8 cellular contexts compared by ENCODE assay signal in the genomic region with DNA sequence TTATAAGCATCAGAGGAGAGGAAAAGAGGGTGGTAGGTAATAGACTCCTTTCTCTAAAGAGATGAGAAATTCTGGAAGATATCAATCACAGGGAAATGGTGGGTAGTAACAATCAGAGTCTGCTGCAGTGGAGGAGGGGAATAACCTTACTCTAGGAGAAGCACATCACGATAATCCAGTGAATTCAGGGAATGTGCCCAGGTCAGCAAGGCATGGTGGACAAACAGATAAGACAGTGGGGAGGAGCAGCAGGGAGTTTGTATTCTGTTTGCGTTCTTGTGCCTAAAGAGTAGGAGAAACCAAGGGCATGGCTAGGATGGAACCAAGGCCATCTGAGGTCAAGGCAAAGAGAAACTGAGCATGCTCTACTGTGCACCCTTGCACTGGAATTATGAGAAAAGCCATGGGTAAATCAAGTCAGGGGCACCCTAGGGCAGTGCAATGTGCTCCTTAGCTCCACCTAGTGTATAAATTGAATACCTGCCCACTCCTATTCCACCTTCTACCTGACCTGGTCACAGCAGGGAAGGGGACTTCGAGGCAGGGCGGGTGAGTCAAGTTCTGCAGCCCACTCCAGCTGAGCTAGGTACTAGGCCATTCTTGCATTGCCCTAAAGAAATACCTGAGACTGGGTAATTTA. TPM values are rescaled to one million over a fixed set of nuclear protein-coding genes. Genes with fewer than 3 reads are reported as not detected.
DNase-seq lines count a peak whose midpoint lies in the region; ATAC-seq and TF ChIP-seq lines count a peak whose summit lies in the region.

No MANE protein-coding gene starts in this region.

- H3K4me3 Mint-ChIP-seq in HFFc6 (no peak overlapping the region), activated B cell treated with CpG ODN at 0.5 μM for 24 hours (no peak overlapping the region)

- H3K27ac Mint-ChIP-seq in HFFc6 (no peak overlapping the region), activated B cell treated with CpG ODN at 0.5 μM for 24 hours (no peak overlapping the region)

- intact Hi-C loops in activated B cell treated with CpG ODN at 0.5 μM for 24 hours (cut with micrococcal nuclease) (loop anchor here (1.0 kb wide), 1 partner anchor 96 kb away; no protein-coding TSS in a partner anchor), right lobe of liver (cut with DNase I) (no loop called here), posterior cingulate gyrus (cut with DNase I) (no loop called here)

- H3K27me3 Mint-ChIP-seq in HFFc6 (ENCODE audit: insufficient read depth) (peaks cover 26% of the 10 kb centered on the region), activated B cell treated with CpG ODN at 0.5 μM for 24 hours (no peaks in the 10 kb centered on the region)

- peaks cover 0 to 42% (median 11%) of the 10 kb centered on the region in 4 donors for H3K4me1 ChIP-seq in right lobe of liver

- no peak overlapping the region for H3K27ac ChIP-seq in right lobe of liver

- no peak for TF ChIP-seq POLR2A in right lobe of liver (IDR thresholded peaks at IDR 0.05)

- H3K27me3 ChIP-seq in right lobe of liver: no peaks in the 10 kb centered on the region

- WGBS in right lobe of liver (ENCODE audit: insufficient coverage, low coverage, low lambda C conversion rate, missing lambda C conversion rate): 14% methylated on average over 2 of the region's 4 CpGs

- CTCF ChIA-PET in activated B cell treated with CpG ODN at 0.5 μM for 24 hours (lab: Charles Lee): interaction anchor here (0.5 to 1.8 kb wide), 3 partner anchors 95 to 344 kb away, joined by 3 to 5 read pairs (median 3); no protein-coding TSS in a partner anchor

- POLR2A ChIA-PET in activated B cell treated with CpG ODN at 0.5 μM for 24 hours (lab: Charles Lee): no interaction called here

- no peaks in the 10 kb centered on the region for H3K36me3 ChIP-seq in right lobe of liver

- H3K36me3 Mint-ChIP-seq in HFFc6 (ENCODE audit: low read depth) (no peaks in the 10 kb centered on the region), activated B cell treated with CpG ODN at 0.5 μM for 24 hours (ENCODE audit: low read depth) (peaks cover 6% of the 10 kb centered on the region)

- H3K4me3 ChIP-seq in right lobe of liver: no peak overlapping the region

- H3K9me3 Mint-ChIP-seq in HFFc6 (no peaks in the 10 kb centered on the region), activated B cell treated with CpG ODN at 0.5 μM for 24 hours (peaks cover 3% of the 10 kb centered on the region)

- H3K9me3 ChIP-seq in right lobe of liver: no peaks in the 10 kb centered on the region

- TF ChIP-seq CTCF in HFFc6 (IDR thresholded peaks at IDR 0.05) (peak; percentile 72), activated B cell treated with CpG ODN at 0.5 μM for 24 hours (IDR thresholded peaks at IDR 0.05) (no peak), right lobe of liver (IDR thresholded peaks at IDR 0.05) (peak; percentile 25 to 60 (median 46))

- H3K4me1 Mint-ChIP-seq in HFFc6 (ENCODE audit: low read depth): no peaks in the 10 kb centered on the region
- peaks cover 8% of the 10 kb centered on the region for H3K4me1 Mint-ChIP-seq in activated B cell treated with CpG ODN at 0.5 μM for 24 hours

- peak; percentile 56 for ATAC-seq in activated B cell treated with CpG ODN at 0.5 μM for 24 hours (ENCODE audit: low read depth)
- ATAC-seq in right lobe of liver: peak in 2 of 4 donors; percentile 4 to 14

- DNase-seq in ELR (ENCODE audit: low read depth): peak; percentile 17
- DNase-seq in HFFc6: no peak
- no peak for DNase-seq in activated B cell treated with CpG ODN at 0.5 μM for 24 hours
- no peak for DNase-seq in right lobe of liver
- no peak for DNase-seq in NCI-H2081 treated with DMSO at 0.1 percent for 48 hours (lab: John Stamatoyannopoulos, UW)
- DNase-seq in SIG-M5 treated with dmso at 0.1 percent for 504 hours (lab: John Stamatoyannopoulos, UW; ENCODE audit: unreplicated experiment): no peak
- no peak for DNase-seq in posterior cingulate gyrus
- no peak for DNase-seq in SHP77 treated with DMSO at 0.1 percent for 48 hours (lab: John Stamatoyannopoulos, UW)

RNA-seq across cellular contexts. Expression of a gene that starts 31.6 kb away (rescaled TPM):
- total RNA-seq in HFFc6 (2021; fragmentation: NEBNext Ultra II Directional; extraction: Animal tissue kit (Norgen Biotek cat#: 25700)): under 1 TPM in 2 of 6 experiments, not detected in 4; 0.09 to 0.14 TPM
- total RNA-seq in activated B cell treated with CpG ODN at 0.5 μM for 24 hours (3.3 and 3.5 TPM in 2 replicates), right lobe of liver (10 to 100 TPM; 17.2 to 70.8 (median 30.2) TPM)
